ENCODE assay signal across 8 cellular contexts in genomic region chr14:60647081-60647836, GRCh38. TPM values are rescaled to one million over a fixed set of nuclear protein-coding genes. Genes with fewer than 3 reads are reported as not detected.
A peak's percentile ranks its signal among the peaks of the same experiment; 100 is the strongest.
DNase-seq lines count a peak whose midpoint lies in the region; ATAC-seq, FAIRE-seq and TF ChIP-seq lines count a peak whose summit lies in the region.

No MANE protein-coding gene starts in this region.

- DNase-seq in NCI-H2081 (lab: John Stamatoyannopoulos, UW) (peak; percentile 20 to 59), NCI-H2081 treated with DMSO at 0.1 percent for 48 hours (lab: John Stamatoyannopoulos, UW) (no peak), NCI-H2029 treated with DMSO at 0.1 percent for 48 hours (lab: John Stamatoyannopoulos, UW) (peak; percentile 95), chondrocyte (ENCODE audit: low spot score) (no peak), NCI-H446 (lab: John Stamatoyannopoulos, UW) (no peak), GM12892 (ENCODE audit: insufficient read length) (no peak)
- DNase-seq in naive thymus-derived CD8-positive, alpha-beta T cell: no peak

- no peak for TF ChIP-seq POLR2A in GM12892 (IDR thresholded peaks at IDR 0.05; ENCODE audit: low read depth, low read length)

- TF ChIP-seq CTCF in chondrocyte (IDR thresholded peaks at IDR 0.05): no peak

- peaks cover 55% of the 10 kb centered on the region for H3K36me3 Mint-ChIP-seq in chondrocyte (ENCODE audit: low read depth)
- H3K36me3 Mint-ChIP-seq in naive thymus-derived CD8-positive, alpha-beta T cell: no peaks in the 10 kb centered on the region

- ATAC-seq in naive thymus-derived CD8-positive, alpha-beta T cell: no peak
- ATAC-seq in HG03571 (IDR thresholded peaks at IDR 0.05; ENCODE audit: unreplicated experiment): no peak

- H3K4me3 Mint-ChIP-seq in chondrocyte (ENCODE audit: unreplicated experiment): peak overlapping the region; percentile 98
- peak overlapping the region; percentile 28 to 78 (median 66) for H3K4me3 Mint-ChIP-seq in naive thymus-derived CD8-positive, alpha-beta T cell

- peak overlapping the region; percentile 98 for H3K27ac Mint-ChIP-seq in chondrocyte (ENCODE audit: unreplicated experiment)
- no peak overlapping the region for H3K27ac Mint-ChIP-seq in naive thymus-derived CD8-positive, alpha-beta T cell

- no peaks in the 10 kb centered on the region for H3K9me3 Mint-ChIP-seq in chondrocyte (ENCODE audit: low read depth)
- H3K9me3 Mint-ChIP-seq in naive thymus-derived CD8-positive, alpha-beta T cell: no peaks in the 10 kb centered on the region

- no peak for FAIRE-seq in GM12892 (lab: Jason Lieb, UNC)

- POLR2A ChIA-PET in naive thymus-derived CD8-positive, alpha-beta T cell (lab: Charles Lee): no interaction called here

- H3K27me3 Mint-ChIP-seq in chondrocyte (ENCODE audit: low read depth): no peaks in the 10 kb centered on the region
- peaks cover 52 to 96% (median 81%) of the 10 kb centered on the region in 5 donors for H3K27me3 Mint-ChIP-seq in naive thymus-derived CD8-positive, alpha-beta T cell

- peaks cover 61% of the 10 kb centered on the region for H3K4me1 Mint-ChIP-seq in chondrocyte (ENCODE audit: low read depth)
- peaks cover 16 to 65% (median 51%) of the 10 kb centered on the region in 4 donors for H3K4me1 Mint-ChIP-seq in naive thymus-derived CD8-positive, alpha-beta T cell

RNA-seq across cellular contexts. Expression of gene SIX1, which starts 2.0 kb away (rescaled TPM):
- 92.0 to 204 TPM (median 94.6 TPM) in 3 replicates for total RNA-seq in chondrocyte
- total RNA-seq in naive thymus-derived CD8-positive, alpha-beta T cell: not detected
- polyA plus RNA-seq in naive thymus-derived CD8-positive, alpha-beta T cell: not detected
- not detected for polyA plus RNA-seq in GM12892 (2012; ENCODE audit: missing spikeins)

Comparison
In these comparisons a context has a peak if more than half of its experiments do, and no peak if none do; other contexts are left out.
1. DNase-seq: peak in NCI-H2081 (2 of 2) and NCI-H2029 treated with DMSO at 0.1 percent for 48 hours (single experiment); none in NCI-H2081 treated with DMSO at 0.1 percent for 48 hours (single experiment), chondrocyte (single experiment), naive thymus-derived CD8-positive, alpha-beta T cell (0 of 10), NCI-H446 (0 of 2) and GM12892 (single experiment).
2. RNA of gene SIX1, which starts 2.0 kb away (total RNA-seq): 92.0 to 204 TPM in chondrocyte; not detected in naive thymus-derived CD8-positive, alpha-beta T cell; every median in the first group is over 10 times any median in the second.